ENCODE assay signal across 33 cellular contexts in the genomic region with DNA sequence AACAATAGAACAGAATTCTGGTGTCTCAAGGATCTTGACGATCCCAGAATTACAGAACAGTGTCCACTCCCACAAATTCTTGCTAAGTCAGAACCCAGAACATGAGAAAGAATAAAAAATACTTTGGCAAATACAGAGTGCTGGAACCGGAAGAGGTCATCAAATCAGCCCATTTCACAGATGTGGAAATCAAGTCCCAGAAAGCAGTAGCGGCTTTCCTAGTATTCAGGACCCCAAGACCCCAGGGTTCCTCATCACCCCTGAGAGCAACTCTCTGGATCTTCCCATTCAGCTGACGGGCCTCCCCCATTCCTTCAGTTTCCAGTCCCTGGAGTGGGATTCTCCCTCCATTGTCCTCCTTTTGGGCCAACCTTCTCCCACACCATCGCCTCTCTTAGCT.
"Had no signal": no experiment of that assay in that cellular context is flagged by ENCODE, and none has a peak within 500 bp of the region (broad histone marks: within the 10 kb centered on the region; RNA-seq: fewer than 3 reads in every experiment).

No MANE protein-coding gene starts in this region.

- H3K36me3 ChIP-seq: breast epithelium, cardiac muscle cell, esophagus muscularis mucosa, gastrocnemius medialis, heart left ventricle had no signal

- H3K4me3 ChIP-seq: body of pancreas, breast epithelium, cardiac muscle cell, esophagus muscularis mucosa, gastrocnemius medialis, heart left ventricle had no signal

- H3K4me1 Mint-ChIP-seq: activated T-helper 17 cell treated with anti-CD3 and anti-CD28 coated beads, Interleukin-2, amount 50 U/mL, for 72 hours; central memory CD8-positive, alpha-beta T cell; T-helper 17 cell had no signal

- DNase-seq: activated CD4-positive, alpha-beta T cell treated with anti-CD3 and anti-CD28 coated beads for 48 hours; activated CD4-positive, alpha-beta T cell treated with anti-CD3 and anti-CD28 coated beads, Interleukin-2, amount 50 U/mL, for 1 hour; activated CD4-positive, alpha-beta T cell treated with anti-CD3 and anti-CD28 coated beads, Interleukin-2, amount 50 U/mL, for 48 hours; activated CD8-positive, alpha-beta memory T cell treated with anti-CD3 and anti-CD28 coated beads for 24 hours; activated CD8-positive, alpha-beta T cell treated with anti-CD3 and anti-CD28 coated beads for 36 hours; activated effector memory CD4-positive, alpha-beta T cell treated with Interleukin-2 at 50 U/mL for 16 hours; activated gamma-delta T cell treated with Interleukin-2 at 50 U/mL for 16 hours; activated naive CD4-positive, alpha-beta T cell treated with anti-CD3 and anti-CD28 coated beads, Interleukin-2, amount 50 U/mL, for 16 hours; activated naive CD4-positive, alpha-beta T cell treated with Interleukin-2 at 50 U/mL for 16 hours; activated T-cell treated with anti-CD3 and anti-CD28 coated beads, Interleukin-2, amount 50 U/mL, for 4 hours; amniotic stem cell; anterior cingulate cortex; body of pancreas; cortex of kidney; dermis blood vessel endothelial cell; effector CD4-positive, alpha-beta T cell; effector memory CD8-positive, alpha-beta T cell; erythroblast; foreskin keratinocyte; gastrocnemius medialis; glutamatergic neuron; heart left ventricle; T-helper 1 cell; T-helper 17 cell; T1000 had no signal

- H3K4me3 Mint-ChIP-seq: activated CD8-positive, alpha-beta T cell treated with anti-CD3 and anti-CD28 coated beads for 36 hours; activated naive CD8-positive, alpha-beta T cell; activated T-cell treated with anti-CD3 and anti-CD28 coated beads, Interleukin-2, amount 50 U/mL, for 4 hours; activated T-helper 17 cell treated with anti-CD3 and anti-CD28 coated beads, Interleukin-2, amount 50 U/mL, for 72 hours; central memory CD8-positive, alpha-beta T cell; effector memory CD8-positive, alpha-beta T cell; T-helper 17 cell; T-helper 2 cell treated with Interferon-gamma antibody and Interleukin-4, amounts not matched to agents 5 μg/mL and 100 μg/mL, for 36 hours had no signal

- H3K36me3 Mint-ChIP-seq: activated naive CD8-positive, alpha-beta T cell had no signal

- H3K27me3 Mint-ChIP-seq: activated T-helper 17 cell treated with anti-CD3 and anti-CD28 coated beads, Interleukin-2, amount 50 U/mL, for 72 hours; central memory CD8-positive, alpha-beta T cell had no signal

- H3K27me3 ChIP-seq: body of pancreas, breast epithelium, cardiac muscle cell, esophagus muscularis mucosa, foreskin keratinocyte had no signal

- H3K27ac ChIP-seq: body of pancreas, breast epithelium, cardiac muscle cell, esophagus muscularis mucosa, foreskin keratinocyte, gastrocnemius medialis had no signal

- H3K9me3 ChIP-seq: body of pancreas, breast epithelium, esophagus muscularis mucosa, gastrocnemius medialis had no signal

- FAIRE-seq: colon had no signal

- H3K4me1 ChIP-seq: body of pancreas, breast epithelium had no signal

- H3K27ac Mint-ChIP-seq: activated CD8-positive, alpha-beta T cell treated with anti-CD3 and anti-CD28 coated beads for 36 hours; activated naive CD8-positive, alpha-beta T cell; activated T-helper 17 cell treated with anti-CD3 and anti-CD28 coated beads, Interleukin-2, amount 50 U/mL, for 72 hours; effector memory CD8-positive, alpha-beta T cell; T-helper 17 cell; T-helper 2 cell treated with Interferon-gamma antibody and Interleukin-4, amounts not matched to agents 5 μg/mL and 100 μg/mL, for 36 hours had no signal

- ATAC-seq: activated CD8-positive, alpha-beta T cell treated with anti-CD3 and anti-CD28 coated beads for 36 hours; activated T-cell treated with anti-CD3 and anti-CD28 coated beads, Interleukin-2, amount 50 U/mL, for 4 hours; activated T-helper 17 cell treated with anti-CD3 and anti-CD28 coated beads, Interleukin-2, amount 50 U/mL, for 72 hours; body of pancreas; effector memory CD8-positive, alpha-beta T cell; foreskin keratinocyte; gastrocnemius medialis; heart left ventricle; T-helper 17 cell had no signal

- H3K9me3 Mint-ChIP-seq: activated CD8-positive, alpha-beta T cell treated with anti-CD3 and anti-CD28 coated beads for 36 hours; activated T-cell treated with anti-CD3 and anti-CD28 coated beads, Interleukin-2, amount 50 U/mL, for 4 hours; central memory CD8-positive, alpha-beta T cell; effector memory CD8-positive, alpha-beta T cell; T-helper 2 cell treated with Interferon-gamma antibody and Interleukin-4, amounts not matched to agents 5 μg/mL and 100 μg/mL, for 36 hours had no signal
